ENCODE assay signal across 13 cellular contexts in genomic region chr1:54284781-54285563, GRCh38.
DNase-seq lines count a peak whose midpoint lies in the region; ATAC-seq and TF ChIP-seq lines count a peak whose summit lies in the region.
"Had no signal": no experiment of that assay in that cellular context is flagged by ENCODE, and none has a peak within 500 bp of the region (broad histone marks: within the 10 kb centered on the region; RNA-seq: fewer than 3 reads in every experiment).

No MANE protein-coding gene starts in this region.

- 90 to 94% (median 92%) methylated on average over 10 of the region's 10 CpGs for WGBS in psoas muscle, 3 donors

- intact Hi-C loops in psoas muscle (cut with DNase I): loop anchor here in 1 of 2 donors (5.0 kb wide), 1 partner anchor 107 kb away; no protein-coding TSS in a partner anchor

- H3K4me3 ChIP-seq in HUES48 (ENCODE audit: low read depth, low read length): no peak overlapping the region
- H3K4me3 ChIP-seq in psoas muscle: no peak overlapping the region
- H3K4me3 ChIP-seq: body of pancreas, HAP-1, testis had no signal

- H3K27me3 Mint-ChIP-seq in T-helper 17 cell: no peaks in the 10 kb centered on the region
- no peaks in the 10 kb centered on the region for H3K27me3 Mint-ChIP-seq in activated naive CD8-positive, alpha-beta T cell treated with anti-CD3 and anti-CD28 coated beads, Interleukin-2, amount 10 ng/mL, durations not matched to agents 7 days and 5 days

- H3K4me1 Mint-ChIP-seq in T-helper 17 cell: peaks cover 48% of the 10 kb centered on the region
- H3K4me1 Mint-ChIP-seq in activated naive CD8-positive, alpha-beta T cell treated with anti-CD3 and anti-CD28 coated beads, Interleukin-2, amount 10 ng/mL, durations not matched to agents 7 days and 5 days: peaks cover 69% of the 10 kb centered on the region

- ATAC-seq in T-helper 17 cell (peak; percentile 46), psoas muscle (no peak)
- ATAC-seq in activated naive CD8-positive, alpha-beta T cell treated with anti-CD3 and anti-CD28 coated beads, Interleukin-2, amount 10 ng/mL, durations not matched to agents 7 days and 5 days (ENCODE audit: low read depth): peak; percentile 59
- ATAC-seq: body of pancreas had no signal

- H3K9me3 ChIP-seq in HUES48 (ENCODE audit: control insufficient read depth, insufficient read depth, low read length): no peaks in the 10 kb centered on the region
- H3K9me3 ChIP-seq in T-helper 17 cell (ENCODE audit: control insufficient read depth, low read length, poor library complexity, severe bottlenecking): no peaks in the 10 kb centered on the region
- H3K9me3 ChIP-seq in psoas muscle: no peaks in the 10 kb centered on the region
- H3K9me3 ChIP-seq: body of pancreas, HAP-1, testis had no signal

- TF ChIP-seq CTCF in psoas muscle (IDR thresholded peaks at IDR 0.05): no peak

- H3K4me3 Mint-ChIP-seq in T-helper 17 cell: peak overlapping the region; percentile 25
- H3K4me3 Mint-ChIP-seq in activated naive CD8-positive, alpha-beta T cell treated with anti-CD3 and anti-CD28 coated beads, Interleukin-2, amount 10 ng/mL, durations not matched to agents 7 days and 5 days: peak overlapping the region; percentile 84

- peak overlapping the region; percentile 61 for H3K27ac ChIP-seq in HUES48 (ENCODE audit: low read depth, low read length)
- peak overlapping the region; percentile 12 for H3K27ac ChIP-seq in psoas muscle

- H3K9ac ChIP-seq in HUES48 (ENCODE audit: low read depth, low read length): no peak overlapping the region

- peak overlapping the region; percentile 81 for H3K27ac Mint-ChIP-seq in T-helper 17 cell
- peak overlapping the region; percentile 95 for H3K27ac Mint-ChIP-seq in activated naive CD8-positive, alpha-beta T cell treated with anti-CD3 and anti-CD28 coated beads, Interleukin-2, amount 10 ng/mL, durations not matched to agents 7 days and 5 days

- H3K4me1 ChIP-seq in HUES48 (ENCODE audit: control insufficient read depth, insufficient read depth, low read length) (peaks cover 50% of the 10 kb centered on the region), psoas muscle (peaks cover 63% of the 10 kb centered on the region)

- peaks cover 2% of the 10 kb centered on the region for H3K36me3 Mint-ChIP-seq in T-helper 17 cell (ENCODE audit: low read depth)
- peaks cover 16% of the 10 kb centered on the region for H3K36me3 Mint-ChIP-seq in activated naive CD8-positive, alpha-beta T cell treated with anti-CD3 and anti-CD28 coated beads, Interleukin-2, amount 10 ng/mL, durations not matched to agents 7 days and 5 days

- POLR2A ChIA-PET in activated naive CD8-positive, alpha-beta T cell treated with anti-CD3 and anti-CD28 coated beads, Interleukin-2, amount 10 ng/mL, durations not matched to agents 7 days and 5 days (lab: Charles Lee): interaction anchor here (0.5 to 6.6 kb wide), 18 partner anchors 8 to 517 kb away, joined by 3 to 92 read pairs (median 4); partner anchors contain the start of genes CYB5RL, MRPL37 and SSBP3

- H3K36me3 ChIP-seq in HUES48 (ENCODE audit: control insufficient read depth, insufficient read depth, low read length) (peaks cover 11% of the 10 kb centered on the region), psoas muscle (ENCODE audit: insufficient read depth in 1 of 2, low read depth in 1 of 2) (peaks cover 0 to 8% of the 10 kb centered on the region in 2 donors)
- H3K36me3 ChIP-seq: HAP-1 had no signal

- H3K27me3 ChIP-seq in HUES48 (ENCODE audit: control insufficient read depth, insufficient read depth, low read length): no peaks in the 10 kb centered on the region
- no peaks in the 10 kb centered on the region for H3K27me3 ChIP-seq in psoas muscle (ENCODE audit: insufficient read depth in 3 of 3, low read length in 2 of 3)
- H3K27me3 ChIP-seq: body of pancreas, testis had no signal

- no peaks in the 10 kb centered on the region for H3K9me3 Mint-ChIP-seq in activated naive CD8-positive, alpha-beta T cell treated with anti-CD3 and anti-CD28 coated beads, Interleukin-2, amount 10 ng/mL, durations not matched to agents 7 days and 5 days

- no peak for DNase-seq in T-helper 17 cell
- peak; percentile 51 for DNase-seq in activated naive CD8-positive, alpha-beta T cell treated with anti-CD3 and anti-CD28 coated beads, Interleukin-2, amount 10 ng/mL, durations not matched to agents 7 days and 5 days
- no peak for DNase-seq in psoas muscle
- DNase-seq in LoVo (ENCODE audit: low spot score): no peak
- DNase-seq in foreskin melanocyte: no peak
- no peak for DNase-seq in activated effector memory CD4-positive, alpha-beta T cell treated with anti-CD3 and anti-CD28 coated beads, Interleukin-2, amount 50 U/mL, for 16 hours
- no peak for DNase-seq in NOMO-1 (lab: John Stamatoyannopoulos, UW; ENCODE audit: unreplicated experiment in 2 of 2)
- DNase-seq: body of pancreas, NCI-H2171 treated with DMSO at 0.1 percent for 48 hours, retina, testis had no signal

Comparison
In these comparisons a context has a peak if more than half of its experiments do, and no peak if none do; other contexts are left out.
1. ATAC-seq: peak in T-helper 17 cell (single experiment) and activated naive CD8-positive, alpha-beta T cell treated with anti-CD3 and anti-CD28 coated beads, Interleukin-2, amount 10 ng/mL, durations not matched to agents 7 days and 5 days (single experiment); none in psoas muscle (0 of 4).